9 cellular contexts compared by ENCODE assay signal in the genomic region with DNA sequence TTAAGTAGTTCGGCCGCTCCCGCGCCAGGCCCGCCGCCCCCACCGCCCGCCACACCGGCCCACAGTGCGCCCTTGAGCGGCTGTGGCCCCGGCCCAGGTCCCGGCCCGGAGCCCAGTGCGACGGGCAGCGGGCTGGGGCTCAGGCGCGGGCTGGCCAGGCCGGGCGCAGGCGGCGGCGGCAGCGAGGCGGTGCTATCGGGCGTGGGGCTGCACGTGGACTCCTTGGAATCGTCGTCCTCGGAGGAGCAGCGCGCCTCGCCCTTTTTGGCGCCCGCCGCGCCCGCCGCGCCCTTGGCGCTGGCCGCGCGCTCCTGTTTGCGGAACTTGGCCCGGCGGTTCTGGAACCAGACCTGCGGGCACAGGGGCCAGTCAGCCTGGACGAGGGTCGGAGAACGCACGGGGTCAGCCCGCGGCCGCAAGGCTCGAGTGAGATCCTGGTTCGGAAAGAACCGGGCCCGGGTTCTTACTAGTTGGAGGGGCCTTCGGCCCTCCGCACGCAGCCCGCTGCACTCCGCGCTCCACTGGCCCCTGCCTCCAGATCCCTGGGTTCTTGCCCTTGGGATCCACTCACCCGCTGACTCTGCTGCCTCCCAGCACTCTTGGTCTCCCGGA. TPM values are rescaled to one million over a fixed set of nuclear protein-coding genes. Genes with fewer than 3 reads are reported as not detected.
A peak's percentile ranks its signal among the peaks of the same experiment; 100 is the strongest.
DNase-seq lines count a peak whose midpoint lies in the region; ATAC-seq and TF ChIP-seq lines count a peak whose summit lies in the region.
"Had no signal": no experiment of that assay in that cellular context is flagged by ENCODE, and none has a peak within 500 bp of the region (broad histone marks: within the 10 kb centered on the region; RNA-seq: fewer than 3 reads in every experiment).

No MANE protein-coding gene starts in this region.

- peaks cover 20 to 30% of the 10 kb centered on the region in 2 donors for H3K27me3 ChIP-seq in right atrium auricular region

- DNase-seq in NCI-H1417 (lab: John Stamatoyannopoulos, UW) (peak in 2 of 3 experiments; percentile 16 to 64), NCI-H1417 treated with DMSO at 0.1 percent for 48 hours (lab: John Stamatoyannopoulos, UW) (no peak), right atrium auricular region (ENCODE audit: low spot score) (no peak), skeletal muscle cell (ENCODE audit: low read depth) (no peak), AML-193 (lab: John Stamatoyannopoulos, UW) (no peak), NCI-H345 (lab: John Stamatoyannopoulos, UW) (no peak)

- peaks cover 0 to 43% of the 10 kb centered on the region in 2 donors for H3K4me1 ChIP-seq in right atrium auricular region

- no peaks in the 10 kb centered on the region for H3K9me3 ChIP-seq in right atrium auricular region

- H3K36me3 ChIP-seq in right atrium auricular region: peaks cover 27% of the 10 kb centered on the region

- H3K4me3 ChIP-seq in WI38 (ENCODE audit: low read depth, low read length) (peak overlapping the region; percentile 31), right atrium auricular region (peak overlapping the region; percentile 15 to 46), skeletal muscle cell (ENCODE audit: low read depth, low read length) (peak overlapping the region; percentile 36)

- TF ChIP-seq CTCF in WI38 (IDR thresholded peaks at IDR 0.05; ENCODE audit: low read depth, low read length): no peak
- TF ChIP-seq CTCF in right atrium auricular region (IDR thresholded peaks at IDR 0.05): peak in 1 of 2 donors; percentile 31

- peak overlapping the region in 1 of 2 donors; percentile 21 for H3K27ac ChIP-seq in right atrium auricular region

- ATAC-seq in HG03280 (IDR thresholded peaks at IDR 0.05; ENCODE audit: unreplicated experiment): no peak

RNA-seq across cellular contexts. Expression of a gene that starts 4.0 kb away (rescaled TPM):
- total RNA-seq in right atrium auricular region: not detected
- total RNA-seq: lower leg skin had no signal

RNA-seq across cellular contexts. Expression of a gene that starts 15.4 kb away (rescaled TPM):
- total RNA-seq in right atrium auricular region: 10 to 100 TPM; 68.8 to 84.5 TPM

RNA-seq across cellular contexts. Expression of a gene that starts 23.4 kb away (rescaled TPM):
- 10 to 100 TPM; 10.8 to 32.5 TPM for total RNA-seq in right atrium auricular region

RNA-seq across cellular contexts. Expression of a gene that starts 48.0 kb away (rescaled TPM):
- total RNA-seq in right atrium auricular region: not detected

Comparison
In these comparisons a context has a peak if more than half of its experiments do, and no peak if none do; other contexts are left out.
1. DNase-seq: peak in NCI-H1417 (2 of 3); none in NCI-H1417 treated with DMSO at 0.1 percent for 48 hours (single experiment), right atrium auricular region (single experiment), skeletal muscle cell (single experiment), AML-193 (0 of 2) and NCI-H345 (single experiment).
2. Peak in every context shown above with its lines, with median percentiles within 50 percentile points of each other: H3K4me3 ChIP-seq.